In the genomic region with DNA sequence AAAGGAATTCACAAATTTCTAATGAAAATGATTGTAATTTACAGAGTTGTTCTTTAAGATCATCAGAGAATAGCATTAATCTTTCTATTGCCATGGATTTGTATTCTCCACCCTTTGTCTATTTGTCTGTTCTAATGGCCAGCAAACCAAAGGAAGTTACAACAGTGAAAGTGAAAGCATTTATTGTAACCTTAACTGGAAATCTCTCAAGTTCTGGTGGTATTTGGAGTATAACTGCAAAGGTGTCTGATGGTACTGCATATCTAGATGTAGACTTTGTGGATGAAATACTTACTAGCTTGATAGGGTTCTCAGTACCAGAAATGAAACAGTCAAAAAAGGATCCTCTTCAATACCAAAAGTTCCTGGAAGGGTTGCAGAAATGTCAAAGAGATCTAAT, we compare ENCODE assay signal across 11 cellular contexts. TPM values are rescaled to one million over a fixed set of nuclear protein-coding genes. Genes with fewer than 3 reads are reported as not detected.
DNase-seq lines count a peak whose midpoint lies in the region; ATAC-seq and FAIRE-seq lines count a peak whose summit lies in the region.
"Had no signal": no experiment of that assay in that cellular context is flagged by ENCODE, and none has a peak within 500 bp of the region (broad histone marks: within the 10 kb centered on the region; RNA-seq: fewer than 3 reads in every experiment).

No MANE protein-coding gene starts in this region.

- ATAC-seq in GM21576 (IDR thresholded peaks at IDR 0.05; ENCODE audit: unreplicated experiment): peak; percentile 77
- ATAC-seq in left colon: peak; percentile 53
- ATAC-seq: heart left ventricle, right cardiac atrium had no signal

- intact Hi-C loops in left colon (cut with DNase I, micrococcal nuclease): no loop called here

- FAIRE-seq in GM18507 (lab: Jason Lieb, UNC): peak; percentile 82
- FAIRE-seq: HTR-8/SVneo had no signal

- DNase-seq in GM18507 (ENCODE audit: extremely low spot score, insufficient read length, low read depth): no peak
- DNase-seq in Jurkat, Clone E6-1 (ENCODE audit: low read depth, low spot score): peak; percentile 24
- DNase-seq in left colon: no peak
- no peak for DNase-seq in NCI-H446 treated with DMSO at 0.1 percent for 48 hours (lab: John Stamatoyannopoulos, UW)
- no peak for DNase-seq in ureter (ENCODE audit: low spot score)
- DNase-seq in NCI-H2196 (lab: John Stamatoyannopoulos, UW; ENCODE audit: unreplicated experiment): no peak
- no peak for DNase-seq in activated CD8-positive, alpha-beta memory T cell treated with anti-CD3 and anti-CD28 coated beads for 24 hours
- DNase-seq: heart left ventricle, right cardiac atrium had no signal

- no peak overlapping the region for H3K4me3 ChIP-seq in Jurkat, Clone E6-1 (ENCODE audit: low read length)
- H3K4me3 ChIP-seq: heart left ventricle had no signal

RNA-seq across cellular contexts. Expression of a gene that starts 21.7 kb away (rescaled TPM):
- polyA plus RNA-seq in Jurkat, Clone E6-1 (2012; ENCODE audit: insufficient read depth, insufficient read length): 22.5 TPM
- total RNA-seq in left colon (10 to 100 TPM in 1 of 2 donors, 1 to 10 TPM in 1; 9.4 to 13.1 TPM), ureter (12.1 TPM)

RNA-seq across cellular contexts. Expression of a gene that starts 22.3 kb away (rescaled TPM):
- 781 TPM for polyA plus RNA-seq in Jurkat, Clone E6-1 (2012; ENCODE audit: insufficient read depth, insufficient read length)
- total RNA-seq in left colon (100 to 1,000 TPM; 376 to 418 TPM), ureter (600 TPM)
